2 cellular contexts compared by ENCODE assay signal in genomic region chr7:6516387-6516983, GRCh38.
A peak's percentile ranks its signal among the peaks of the same experiment; 100 is the strongest.
TF ChIP-seq lines count a peak whose summit lies in the region.

No MANE protein-coding gene starts in this region.

TF ChIP-seq in GM23338, 12 proteins besides CTCF, POLR2A, EP300 and RAD21:
- TF ChIP-seq, protein P1, sequence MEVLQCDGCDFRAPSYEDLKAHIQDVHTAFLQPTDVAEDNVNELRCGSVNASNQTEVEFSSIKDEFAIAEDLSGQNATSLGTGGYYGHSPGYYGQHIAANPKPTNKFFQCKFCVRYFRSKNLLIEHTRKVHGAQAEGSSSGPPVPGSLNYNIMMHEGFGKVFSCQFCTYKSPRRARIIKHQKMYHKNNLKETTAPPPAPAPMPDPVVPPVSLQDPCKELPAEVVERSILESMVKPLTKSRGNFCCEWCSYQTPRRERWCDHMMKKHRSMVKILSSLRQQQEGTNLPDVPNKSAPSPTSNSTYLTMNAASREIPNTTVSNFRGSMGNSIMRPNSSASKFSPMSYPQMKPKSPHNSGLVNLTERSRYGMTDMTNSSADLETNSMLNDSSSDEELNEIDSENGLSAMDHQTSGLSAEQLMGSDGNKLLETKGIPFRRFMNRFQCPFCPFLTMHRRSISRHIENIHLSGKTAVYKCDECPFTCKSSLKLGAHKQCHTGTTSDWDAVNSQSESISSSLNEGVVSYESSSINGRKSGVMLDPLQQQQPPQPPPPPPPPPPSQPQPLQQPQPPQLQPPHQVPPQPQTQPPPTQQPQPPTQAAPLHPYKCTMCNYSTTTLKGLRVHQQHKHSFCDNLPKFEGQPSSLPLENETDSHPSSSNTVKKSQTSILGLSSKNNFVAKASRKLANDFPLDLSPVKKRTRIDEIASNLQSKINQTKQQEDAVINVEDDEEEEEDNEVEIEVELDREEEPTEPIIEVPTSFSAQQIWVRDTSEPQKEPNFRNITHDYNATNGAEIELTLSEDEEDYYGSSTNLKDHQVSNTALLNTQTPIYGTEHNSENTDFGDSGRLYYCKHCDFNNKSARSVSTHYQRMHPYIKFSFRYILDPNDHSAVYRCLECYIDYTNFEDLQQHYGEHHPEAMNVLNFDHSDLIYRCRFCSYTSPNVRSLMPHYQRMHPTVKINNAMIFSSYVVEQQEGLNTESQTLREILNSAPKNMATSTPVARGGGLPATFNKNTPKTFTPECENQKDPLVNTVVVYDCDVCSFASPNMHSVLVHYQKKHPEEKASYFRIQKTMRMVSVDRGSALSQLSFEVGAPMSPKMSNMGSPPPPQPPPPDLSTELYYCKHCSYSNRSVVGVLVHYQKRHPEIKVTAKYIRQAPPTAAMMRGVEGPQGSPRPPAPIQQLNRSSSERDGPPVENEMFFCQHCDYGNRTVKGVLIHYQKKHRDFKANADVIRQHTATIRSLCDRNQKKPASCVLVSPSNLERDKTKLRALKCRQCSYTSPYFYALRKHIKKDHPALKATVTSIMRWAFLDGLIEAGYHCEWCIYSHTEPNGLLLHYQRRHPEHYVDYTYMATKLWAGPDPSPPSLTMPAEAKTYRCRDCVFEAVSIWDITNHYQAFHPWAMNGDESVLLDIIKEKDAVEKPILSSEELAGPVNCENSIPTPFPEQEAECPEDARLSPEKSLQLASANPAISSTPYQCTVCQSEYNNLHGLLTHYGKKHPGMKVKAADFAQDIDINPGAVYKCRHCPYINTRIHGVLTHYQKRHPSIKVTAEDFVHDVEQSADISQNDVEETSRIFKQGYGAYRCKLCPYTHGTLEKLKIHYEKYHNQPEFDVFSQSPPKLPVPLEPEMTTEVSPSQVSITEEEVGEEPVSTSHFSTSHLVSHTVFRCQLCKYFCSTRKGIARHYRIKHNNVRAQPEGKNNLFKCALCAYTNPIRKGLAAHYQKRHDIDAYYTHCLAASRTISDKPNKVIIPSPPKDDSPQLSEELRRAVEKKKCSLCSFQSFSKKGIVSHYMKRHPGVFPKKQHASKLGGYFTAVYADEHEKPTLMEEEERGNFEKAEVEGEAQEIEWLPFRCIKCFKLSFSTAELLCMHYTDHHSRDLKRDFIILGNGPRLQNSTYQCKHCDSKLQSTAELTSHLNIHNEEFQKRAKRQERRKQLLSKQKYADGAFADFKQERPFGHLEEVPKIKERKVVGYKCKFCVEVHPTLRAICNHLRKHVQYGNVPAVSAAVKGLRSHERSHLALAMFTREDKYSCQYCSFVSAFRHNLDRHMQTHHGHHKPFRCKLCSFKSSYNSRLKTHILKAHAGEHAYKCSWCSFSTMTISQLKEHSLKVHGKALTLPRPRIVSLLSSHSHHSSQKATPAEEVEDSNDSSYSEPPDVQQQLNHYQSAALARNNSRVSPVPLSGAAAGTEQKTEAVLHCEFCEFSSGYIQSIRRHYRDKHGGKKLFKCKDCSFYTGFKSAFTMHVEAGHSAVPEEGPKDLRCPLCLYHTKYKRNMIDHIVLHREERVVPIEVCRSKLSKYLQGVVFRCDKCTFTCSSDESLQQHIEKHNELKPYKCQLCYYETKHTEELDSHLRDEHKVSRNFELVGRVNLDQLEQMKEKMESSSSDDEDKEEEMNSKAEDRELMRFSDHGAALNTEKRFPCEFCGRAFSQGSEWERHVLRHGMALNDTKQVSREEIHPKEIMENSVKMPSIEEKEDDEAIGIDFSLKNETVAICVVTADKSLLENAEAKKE (CRISPR knock-in tag; IDR thresholded peaks at IDR 0.05) = peak; percentile 55; the same call in 1 of the 2 replicates
- TF ChIP-seq POLR2AphosphoS5 (IDR thresholded peaks at IDR 0.05; ENCODE audit: low read depth) (no peak), CREB1 (CRISPR knock-in tag; IDR thresholded peaks at IDR 0.05; ENCODE audit: low read depth) (peak; percentile 27; the same call in 1 of the 2 replicates)
TF ChIP-seq in GM23338: peak in this region for 2.

TF ChIP-seq in K562, 482 proteins besides CTCF, POLR2A, EP300 and RAD21 (continues in another document):
- TF ChIP-seq, protein P2, sequence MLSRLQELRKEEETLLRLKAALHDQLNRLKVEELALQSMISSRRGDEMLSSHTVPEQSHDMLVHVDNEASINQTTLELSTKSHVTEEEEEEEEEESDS (CRISPR knock-in tag; IDR thresholded peaks at IDR 0.05) = no peak
- TF ChIP-seq MBD2 (IDR thresholded peaks at IDR 0.05; ENCODE audit: borderline replicate concordance, low read depth) (no peak), ZNF133 (CRISPR knock-in tag; IDR thresholded peaks at IDR 0.05) (no peak), ZNF384 (IDR thresholded peaks at IDR 0.05; ENCODE audit: low read depth, low read length) (no peak), SIX5 (IDR thresholded peaks at IDR 0.05; ENCODE audit: borderline replicate concordance in 1 of 2, insufficient read depth in 1 of 2, low read depth in 1 of 2, low read length in 2 of 2) (no peak), POLR2H (tag; IDR thresholded peaks at IDR 0.05; ENCODE audit: low read depth) (no peak), CREM (IDR thresholded peaks at IDR 0.05; ENCODE audit: low read depth) (peak; percentile 36), ZNF121 (CRISPR knock-in tag; conservative IDR thresholded peaks at IDR 0.05) (no peak), DLX4 (CRISPR knock-in tag; IDR thresholded peaks at IDR 0.05) (no peak), ZNF354B (CRISPR knock-in tag; IDR thresholded peaks at IDR 0.05) (no peak), ZNF717 (CRISPR knock-in tag; IDR thresholded peaks at IDR 0.05) (no peak), ZNF707 (CRISPR knock-in tag; conservative IDR thresholded peaks at IDR 0.05) (no peak), ATF1 (CRISPR knock-in tag; IDR thresholded peaks at IDR 0.05) (no peak), ATF1 (tag; IDR thresholded peaks at IDR 0.05) (0 out of 2 replicates have a peak, but pooled peaks have one; percentile 16), TOE1 (IDR thresholded peaks at IDR 0.05; ENCODE audit: borderline replicate concordance) (0 out of 2 replicates have a peak, but pooled peaks have one; percentile 33), TOE1 (CRISPR knock-in tag; IDR thresholded peaks at IDR 0.05; ENCODE audit: borderline replicate concordance, low read depth) (no peak), JUN (IDR thresholded peaks at IDR 0.05; ENCODE audit: borderline replicate concordance, low read depth, low read length) (no peak), JUN (CRISPR knock-in tag; IDR thresholded peaks at IDR 0.05; ENCODE audit: borderline replicate concordance) (no peak), GTF2E2 (tag; IDR thresholded peaks at IDR 0.05) (no peak), NR2F6 (CRISPR knock-in tag; IDR thresholded peaks at IDR 0.05) (no peak), ARNT (IDR thresholded peaks at IDR 0.05) (no peak), EGR1 (conservative IDR thresholded peaks at IDR 0.05) (no peak), ZNF584 (CRISPR knock-in tag; IDR thresholded peaks at IDR 0.05; ENCODE audit: low read depth) (no peak), OTX1 (CRISPR knock-in tag; IDR thresholded peaks at IDR 0.05) (no peak), ATF7 (IDR thresholded peaks at IDR 0.05) (peak; percentile 43; the same call in 1 of the 2 replicates), GABPA (tag; conservative IDR thresholded peaks at IDR 0.05; ENCODE audit: low read depth) (no peak), ETV1 (tag; conservative IDR thresholded peaks at IDR 0.05; ENCODE audit: low read depth) (no peak), NCOA2 (IDR thresholded peaks at IDR 0.05; ENCODE audit: partially characterized antibody in 2 of 2) (no peak), CHCHD3 (CRISPR knock-in tag; IDR thresholded peaks at IDR 0.05) (no peak), ZC3H11A (IDR thresholded peaks at IDR 0.05; ENCODE audit: low read depth, low read length) (no peak), ILF3 (IDR thresholded peaks at IDR 0.05; ENCODE audit: borderline replicate concordance) (no peak), KLF6 (CRISPR knock-in tag; IDR thresholded peaks at IDR 0.05; ENCODE audit: borderline replicate concordance) (no peak), SRSF7 (optimal IDR thresholded peaks at IDR 0.05; ENCODE audit: low read depth, low read length) (no peak), CBX3 (IDR thresholded peaks at IDR 0.05; ENCODE audit: borderline replicate concordance in 1 of 2, low read length in 2 of 2) (no peak), ESRRA (IDR thresholded peaks at IDR 0.05; ENCODE audit: borderline replicate concordance, low read depth) (0 out of 2 replicates have a peak, but pooled peaks have one; percentile 27), ZNF644 (tag; IDR thresholded peaks at IDR 0.05; ENCODE audit: low read depth) (no peak), NFXL1 (CRISPR knock-in tag; IDR thresholded peaks at IDR 0.05) (no peak), CBX5 (IDR thresholded peaks at IDR 0.05; ENCODE audit: borderline replicate concordance, low read depth) (no peak), CBFB (CRISPR knock-in tag; IDR thresholded peaks at IDR 0.05) (0 out of 2 replicates have a peak, but pooled peaks have one; percentile 27), CHD7 (IDR thresholded peaks at IDR 0.05; ENCODE audit: low read depth, low read length) (no peak), U2AF1 (optimal IDR thresholded peaks at IDR 0.05; ENCODE audit: low read depth, low read length) (no peak), TAF7 (tag; IDR thresholded peaks at IDR 0.05) (no peak)
- TF ChIP-seq, protein P3, sequence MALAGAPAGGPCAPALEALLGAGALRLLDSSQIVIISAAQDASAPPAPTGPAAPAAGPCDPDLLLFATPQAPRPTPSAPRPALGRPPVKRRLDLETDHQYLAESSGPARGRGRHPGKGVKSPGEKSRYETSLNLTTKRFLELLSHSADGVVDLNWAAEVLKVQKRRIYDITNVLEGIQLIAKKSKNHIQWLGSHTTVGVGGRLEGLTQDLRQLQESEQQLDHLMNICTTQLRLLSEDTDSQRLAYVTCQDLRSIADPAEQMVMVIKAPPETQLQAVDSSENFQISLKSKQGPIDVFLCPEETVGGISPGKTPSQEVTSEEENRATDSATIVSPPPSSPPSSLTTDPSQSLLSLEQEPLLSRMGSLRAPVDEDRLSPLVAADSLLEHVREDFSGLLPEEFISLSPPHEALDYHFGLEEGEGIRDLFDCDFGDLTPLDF (CRISPR knock-in tag; IDR thresholded peaks at IDR 0.05) = no peak
